1 cellular context compared by ENCODE assay signal in genomic region chr9:81234924-81235610, GRCh38.
TF ChIP-seq lines count a peak whose summit lies in the region.

No MANE protein-coding gene starts in this region.

TF ChIP-seq in GM23338, 12 proteins besides CTCF, POLR2A, EP300 and RAD21 (continued from another document):
- TF ChIP-seq POLR2AphosphoS5 (IDR thresholded peaks at IDR 0.05; ENCODE audit: low read depth) = no peak
- TF ChIP-seq EZH2 (IDR thresholded peaks at IDR 0.05; ENCODE audit: low read depth, unreplicated experiment) = no peak
- no peak for TF ChIP-seq JUNB (IDR thresholded peaks at IDR 0.05; ENCODE audit: unreplicated experiment)
- no peak for TF ChIP-seq ETS1 (IDR thresholded peaks at IDR 0.05)
- TF ChIP-seq ZNF331 (CRISPR knock-in tag; IDR thresholded peaks at IDR 0.05; ENCODE audit: low read depth) = no peak
- TF ChIP-seq STAT1 (IDR thresholded peaks at IDR 0.05; ENCODE audit: unreplicated experiment) = no peak
- TF ChIP-seq REST (IDR thresholded peaks at IDR 0.05; ENCODE audit: unreplicated experiment) = no peak
- no peak for TF ChIP-seq NANOG (IDR thresholded peaks at IDR 0.05; ENCODE audit: borderline replicate concordance)
